Comparison of ENCODE assay signal across 1 cellular context in genomic region chr19:13152854-13153626, GRCh38.
A peak's percentile ranks its signal among the peaks of the same experiment; 100 is the strongest.
TF ChIP-seq lines count a peak whose summit lies in the region.

No MANE protein-coding gene starts in this region.

TF ChIP-seq in HepG2, 621 proteins besides CTCF, POLR2A, EP300 and RAD21 (continued from another document and continues in another):
- TF ChIP-seq UBTF (CRISPR knock-in tag; IDR thresholded peaks at IDR 0.05) = peak; percentile 57; the same call in 1 of the 2 replicates
- TF ChIP-seq DMTF1 (CRISPR knock-in tag; IDR thresholded peaks at IDR 0.05) = peak; percentile 43; the same call in 1 of the 2 replicates
- TF ChIP-seq ZFY (CRISPR knock-in tag; IDR thresholded peaks at IDR 0.05) = peak; percentile 27; the same call in 1 of the 2 replicates
- no peak for TF ChIP-seq ATAD3A (CRISPR knock-in tag; IDR thresholded peaks at IDR 0.05)
- no peak for TF ChIP-seq HNF4A (CRISPR knock-in tag; IDR thresholded peaks at IDR 0.05)
- 0 out of 2 replicates have a peak, but pooled peaks have one; percentile 71 for TF ChIP-seq E2F2 (CRISPR knock-in tag; IDR thresholded peaks at IDR 0.05; ENCODE audit: borderline replicate concordance)
- no peak for TF ChIP-seq ZNF512B (CRISPR knock-in tag; IDR thresholded peaks at IDR 0.05; ENCODE audit: borderline replicate concordance)
- TF ChIP-seq SCMH1 (CRISPR knock-in tag; IDR thresholded peaks at IDR 0.05; ENCODE audit: borderline replicate concordance) = no peak
- no peak for TF ChIP-seq ZNF362 (CRISPR knock-in tag; IDR thresholded peaks at IDR 0.05; ENCODE audit: borderline replicate concordance)
- TF ChIP-seq CSRNP2 (CRISPR knock-in tag; conservative IDR thresholded peaks at IDR 0.05; ENCODE audit: low read depth) = no peak
- TF ChIP-seq HOXD1 (CRISPR knock-in tag; IDR thresholded peaks at IDR 0.05) = no peak
- no peak for TF ChIP-seq ZNF496 (CRISPR knock-in tag; IDR thresholded peaks at IDR 0.05; ENCODE audit: insufficient replicate concordance)
- TF ChIP-seq HNF1A (IDR thresholded peaks at IDR 0.05; ENCODE audit: low read depth) = no peak
- TF ChIP-seq HNF1A (CRISPR knock-in tag; IDR thresholded peaks at IDR 0.05; ENCODE audit: borderline replicate concordance) = no peak
- TF ChIP-seq BRF2 (CRISPR knock-in tag; IDR thresholded peaks at IDR 0.05) = no peak
- no peak; the same call in 1 of the 2 replicates for TF ChIP-seq ZNF530 (CRISPR knock-in tag; IDR thresholded peaks at IDR 0.05; ENCODE audit: low read depth)
- 0 out of 2 replicates have a peak, but pooled peaks have one; percentile 48 for TF ChIP-seq IRX3 (CRISPR knock-in tag; IDR thresholded peaks at IDR 0.05; ENCODE audit: borderline replicate concordance, low read depth)
- TF ChIP-seq FOSL2 (CRISPR knock-in tag; IDR thresholded peaks at IDR 0.05) = peak; percentile 32; the same call in 1 of the 2 replicates
- no peak for TF ChIP-seq CEBPG (CRISPR knock-in tag; IDR thresholded peaks at IDR 0.05)
- TF ChIP-seq NCOA5 (CRISPR knock-in tag; IDR thresholded peaks at IDR 0.05) = no peak
- TF ChIP-seq DBP (CRISPR knock-in tag; IDR thresholded peaks at IDR 0.05; ENCODE audit: not compliant biosample characterization) = peak; percentile 92
- no peak for TF ChIP-seq EZH2 (conservative IDR thresholded peaks at IDR 0.05; ENCODE audit: low read depth, low read length)
- no peak for TF ChIP-seq ZNF326 (CRISPR knock-in tag; IDR thresholded peaks at IDR 0.05; ENCODE audit: borderline replicate concordance)
- TF ChIP-seq ZNF3 (CRISPR knock-in tag; IDR thresholded peaks at IDR 0.05) = no peak
- TF ChIP-seq MTA3 (CRISPR knock-in tag; IDR thresholded peaks at IDR 0.05) = no peak
- peak; percentile 72 for TF ChIP-seq PRDM15 (CRISPR knock-in tag; IDR thresholded peaks at IDR 0.05)
- 0 out of 2 replicates have a peak, but pooled peaks have one; percentile 57 for TF ChIP-seq ZBTB43 (CRISPR knock-in tag; conservative IDR thresholded peaks at IDR 0.05)
- TF ChIP-seq ZNF557 (CRISPR knock-in tag; IDR thresholded peaks at IDR 0.05) = no peak
- no peak; the same call in 1 of the 2 replicates for TF ChIP-seq ZNF550 (CRISPR knock-in tag; IDR thresholded peaks at IDR 0.05; ENCODE audit: borderline replicate concordance)
- TF ChIP-seq ERF (CRISPR knock-in tag; IDR thresholded peaks at IDR 0.05) = peak; percentile 56
- peak; percentile 53; the same call in 1 of the 2 replicates for TF ChIP-seq PAF1 (CRISPR knock-in tag; IDR thresholded peaks at IDR 0.05)
